ENCODE assay signal across 1 cellular context in the genomic region with DNA sequence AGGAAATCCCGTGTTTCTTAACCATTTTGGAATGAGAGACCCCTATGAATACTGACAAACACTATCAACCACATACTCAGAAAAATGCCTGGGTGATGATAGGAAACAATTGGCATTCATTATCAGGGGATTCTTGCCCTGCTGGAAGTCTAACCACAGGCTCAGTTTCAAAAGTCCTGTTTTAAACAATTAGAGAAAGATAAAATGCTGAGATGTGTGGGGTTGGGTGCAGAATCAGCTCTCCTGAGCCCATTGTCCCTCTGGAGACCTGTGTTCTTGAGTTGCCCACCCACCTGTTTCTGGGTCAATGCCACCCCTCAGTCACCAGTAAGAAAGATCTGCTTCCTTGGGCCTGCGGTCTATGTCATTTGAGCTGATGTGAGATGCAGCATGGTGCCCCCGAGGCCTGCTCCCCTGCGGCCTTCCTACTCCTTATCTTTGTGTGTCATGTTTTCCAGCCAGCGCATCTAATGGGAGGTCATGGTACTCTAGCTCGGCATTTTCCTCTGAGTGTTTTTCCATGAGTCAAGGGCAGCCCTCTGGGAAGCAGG.
TF ChIP-seq lines count a peak whose summit lies in the region.

No MANE protein-coding gene starts in this region.

TF ChIP-seq in HEK293, 187 proteins besides CTCF, POLR2A, EP300 and RAD21 (continued from another document):
- TF ChIP-seq OSR2 (tag by site-specific recombination; IDR thresholded peaks at IDR 0.05) (peak; percentile 23; the same call in 1 of the 2 replicates), ZNF624 (tag by site-specific recombination; IDR thresholded peaks at IDR 0.05) (no peak), GLIS1 (tag by site-specific recombination; IDR thresholded peaks at IDR 0.05) (peak; percentile 90), TRIM28 (IDR thresholded peaks at IDR 0.05; ENCODE audit: borderline replicate concordance, low read length) (peak; percentile 72; the same call in 1 of the 2 replicates), GLIS2 (tag by site-specific recombination; IDR thresholded peaks at IDR 0.05) (0 out of 2 replicates have a peak, but pooled peaks have one; percentile 13), ZFHX2 (tag by site-specific recombination; conservative IDR thresholded peaks at IDR 0.05) (peak; percentile 55)
- TF ChIP-seq, protein P1, sequence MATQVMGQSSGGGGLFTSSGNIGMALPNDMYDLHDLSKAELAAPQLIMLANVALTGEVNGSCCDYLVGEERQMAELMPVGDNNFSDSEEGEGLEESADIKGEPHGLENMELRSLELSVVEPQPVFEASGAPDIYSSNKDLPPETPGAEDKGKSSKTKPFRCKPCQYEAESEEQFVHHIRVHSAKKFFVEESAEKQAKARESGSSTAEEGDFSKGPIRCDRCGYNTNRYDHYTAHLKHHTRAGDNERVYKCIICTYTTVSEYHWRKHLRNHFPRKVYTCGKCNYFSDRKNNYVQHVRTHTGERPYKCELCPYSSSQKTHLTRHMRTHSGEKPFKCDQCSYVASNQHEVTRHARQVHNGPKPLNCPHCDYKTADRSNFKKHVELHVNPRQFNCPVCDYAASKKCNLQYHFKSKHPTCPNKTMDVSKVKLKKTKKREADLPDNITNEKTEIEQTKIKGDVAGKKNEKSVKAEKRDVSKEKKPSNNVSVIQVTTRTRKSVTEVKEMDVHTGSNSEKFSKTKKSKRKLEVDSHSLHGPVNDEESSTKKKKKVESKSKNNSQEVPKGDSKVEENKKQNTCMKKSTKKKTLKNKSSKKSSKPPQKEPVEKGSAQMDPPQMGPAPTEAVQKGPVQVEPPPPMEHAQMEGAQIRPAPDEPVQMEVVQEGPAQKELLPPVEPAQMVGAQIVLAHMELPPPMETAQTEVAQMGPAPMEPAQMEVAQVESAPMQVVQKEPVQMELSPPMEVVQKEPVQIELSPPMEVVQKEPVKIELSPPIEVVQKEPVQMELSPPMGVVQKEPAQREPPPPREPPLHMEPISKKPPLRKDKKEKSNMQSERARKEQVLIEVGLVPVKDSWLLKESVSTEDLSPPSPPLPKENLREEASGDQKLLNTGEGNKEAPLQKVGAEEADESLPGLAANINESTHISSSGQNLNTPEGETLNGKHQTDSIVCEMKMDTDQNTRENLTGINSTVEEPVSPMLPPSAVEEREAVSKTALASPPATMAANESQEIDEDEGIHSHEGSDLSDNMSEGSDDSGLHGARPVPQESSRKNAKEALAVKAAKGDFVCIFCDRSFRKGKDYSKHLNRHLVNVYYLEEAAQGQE (tag by site-specific recombination; IDR thresholded peaks at IDR 0.05) = no peak
